25 cellular contexts compared by ENCODE assay signal in the genomic region with DNA sequence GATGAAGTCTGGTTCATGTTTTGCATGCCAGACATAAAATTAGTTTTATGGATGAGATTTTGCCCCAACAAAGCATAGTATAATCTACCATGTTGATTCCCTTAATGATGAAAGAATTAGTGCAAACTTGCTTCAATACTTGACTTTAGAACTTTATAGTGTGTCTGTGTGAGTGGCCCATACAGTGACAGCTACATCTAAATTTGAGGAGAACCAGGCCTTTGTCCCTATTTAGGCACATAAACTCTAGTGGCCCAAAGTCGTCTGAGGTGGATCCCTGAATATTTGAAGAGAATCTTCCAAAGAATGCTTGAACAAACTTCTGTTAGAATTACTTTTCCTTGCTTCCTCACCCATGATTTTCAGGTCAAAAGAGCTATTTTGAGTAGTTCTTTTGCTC.
A peak's percentile ranks its signal among the peaks of the same experiment; 100 is the strongest.
DNase-seq lines count a peak whose midpoint lies in the region; ATAC-seq, FAIRE-seq and TF ChIP-seq lines count a peak whose summit lies in the region.
"Had no signal": no experiment of that assay in that cellular context is flagged by ENCODE, and none has a peak within 500 bp of the region (broad histone marks: within the 10 kb centered on the region; RNA-seq: fewer than 3 reads in every experiment).

No MANE protein-coding gene starts in this region.

- H3K27ac ChIP-seq in cardiac muscle cell (peak overlapping the region; percentile 11), astrocyte (ENCODE audit: low read depth, low read length) (no peak overlapping the region), muscle layer of duodenum (ENCODE audit: low read length) (peak overlapping the region; percentile 19), subcutaneous abdominal adipose tissue (ENCODE audit: low read depth, low read length) (peak overlapping the region; percentile 75)
- H3K27ac ChIP-seq in naive thymus-derived CD4-positive, alpha-beta T cell (ENCODE audit: low read depth, low read length) = no peak overlapping the region
- H3K27ac ChIP-seq: 22Rv1, C4-2B, KMS-11 had no signal

- H3K4me1 Mint-ChIP-seq in astrocyte (ENCODE audit: low read depth, unreplicated experiment) = no peaks in the 10 kb centered on the region
- H3K4me1 Mint-ChIP-seq in naive thymus-derived CD4-positive, alpha-beta T cell = no peaks in the 10 kb centered on the region
- H3K4me1 Mint-ChIP-seq: B cell, IgD-negative memory B cell had no signal

- H3K4me3 Mint-ChIP-seq in astrocyte (ENCODE audit: unreplicated experiment) = no peak overlapping the region
- H3K4me3 Mint-ChIP-seq in naive thymus-derived CD4-positive, alpha-beta T cell = no peak overlapping the region
- H3K4me3 Mint-ChIP-seq: B cell; CD8-positive, alpha-beta T cell; IgD-negative memory B cell had no signal

- peaks cover 3% of the 10 kb centered on the region for H4K20me1 ChIP-seq in astrocyte (ENCODE audit: insufficient read depth, low read length)

- peaks cover 8% of the 10 kb centered on the region for H3K36me3 Mint-ChIP-seq in astrocyte (ENCODE audit: low read depth, unreplicated experiment)
- peaks cover 3 to 38% (median 14%) of the 10 kb centered on the region in 5 donors for H3K36me3 Mint-ChIP-seq in naive thymus-derived CD4-positive, alpha-beta T cell

- H3K27me3 ChIP-seq in cardiac muscle cell (no peaks in the 10 kb centered on the region), astrocyte (ENCODE audit: insufficient read depth, low read length) (no peaks in the 10 kb centered on the region), muscle layer of duodenum (ENCODE audit: low read depth, low read length) (no peaks in the 10 kb centered on the region), subcutaneous abdominal adipose tissue (ENCODE audit: control insufficient read depth in 5 of 5, insufficient read depth in 4 of 5, low read length in 5 of 5) (no peaks in the 10 kb centered on the region)
- no peaks in the 10 kb centered on the region for H3K27me3 ChIP-seq in naive thymus-derived CD4-positive, alpha-beta T cell (ENCODE audit: control insufficient read depth in 2 of 2, insufficient read depth in 2 of 2, low read length in 2 of 2)

- H3K4me2 ChIP-seq in astrocyte (ENCODE audit: low read length) = no peak overlapping the region
- H3K4me2 ChIP-seq: KMS-11 had no signal

- H3K9ac ChIP-seq in astrocyte (ENCODE audit: low read length) = no peak overlapping the region
- H3K9ac ChIP-seq in subcutaneous abdominal adipose tissue (ENCODE audit: low read length in 5 of 5) = peak overlapping the region in 1 of 5 donors; percentile 35
- H3K9ac ChIP-seq: KMS-11 had no signal

- H3K4me3 ChIP-seq in cardiac muscle cell = no peak overlapping the region
- no peak overlapping the region for H3K4me3 ChIP-seq in astrocyte (ENCODE audit: insufficient read depth, low read depth, low read length)
- H3K4me3 ChIP-seq in muscle layer of duodenum (ENCODE audit: low read depth in 1 of 2, low read length in 2 of 2) = no peak overlapping the region
- H3K4me3 ChIP-seq in subcutaneous abdominal adipose tissue (ENCODE audit: low read depth in 1 of 5, low read length in 5 of 5) = no peak overlapping the region
- H3K4me3 ChIP-seq in naive thymus-derived CD4-positive, alpha-beta T cell (ENCODE audit: low read length) = no peak overlapping the region
- H3K4me3 ChIP-seq: GM12878 had no signal

- CTCF ChIA-PET in naive thymus-derived CD4-positive, alpha-beta T cell (lab: Charles Lee) = no interaction called here

- FAIRE-seq in astrocyte (lab: Jason Lieb, UNC) = peak; percentile 9
- FAIRE-seq: GM12878 had no signal

- H3K36me3 ChIP-seq in cardiac muscle cell (no peaks in the 10 kb centered on the region), astrocyte (ENCODE audit: insufficient read depth, low read length) (no peaks in the 10 kb centered on the region), muscle layer of duodenum (ENCODE audit: control insufficient read depth in 1 of 2, insufficient read depth in 2 of 2, low read length in 2 of 2) (no peaks in the 10 kb centered on the region), subcutaneous abdominal adipose tissue (ENCODE audit: control insufficient read depth in 5 of 5, insufficient read depth in 5 of 5, low read length in 5 of 5) (peaks cover 0 to 9% (median 0%) of the 10 kb centered on the region in 5 donors)
- peaks cover 0 to 25% (median 0%) of the 10 kb centered on the region in 3 experiments for H3K36me3 ChIP-seq in naive thymus-derived CD4-positive, alpha-beta T cell (ENCODE audit: control insufficient read depth in 2 of 3, insufficient read depth in 3 of 3, low read length in 3 of 3)

- intact Hi-C loops in left ventricle myocardium superior (cut with micrococcal nuclease) = no loop called here
- intact Hi-C loops in naive thymus-derived CD4-positive, alpha-beta T cell (cut with micrococcal nuclease) = no loop called here

- H3K27me3 Mint-ChIP-seq in astrocyte (ENCODE audit: low read depth, unreplicated experiment) = no peaks in the 10 kb centered on the region
- H3K27me3 Mint-ChIP-seq in naive thymus-derived CD4-positive, alpha-beta T cell = no peaks in the 10 kb centered on the region
- H3K27me3 Mint-ChIP-seq: B cell, IgD-negative memory B cell had no signal

- H3K27ac Mint-ChIP-seq in astrocyte (ENCODE audit: unreplicated experiment) = no peak overlapping the region
- no peak overlapping the region for H3K27ac Mint-ChIP-seq in naive thymus-derived CD4-positive, alpha-beta T cell
- H3K27ac Mint-ChIP-seq: B cell; CD8-positive, alpha-beta T cell; IgD-negative memory B cell had no signal

- no peak for DNase-seq in cardiac muscle cell (ENCODE audit: low read depth in 1 of 2, low spot score in 1 of 2)
- no peak for DNase-seq in left ventricle myocardium superior
- no peak for DNase-seq in astrocyte (ENCODE audit: low read depth)
- DNase-seq in naive thymus-derived CD4-positive, alpha-beta T cell = no peak
- no peak for DNase-seq in SIG-M5 treated with dmso at 0.1 percent for 504 hours (lab: John Stamatoyannopoulos, UW; ENCODE audit: unreplicated experiment)
- no peak for DNase-seq in SHP77 treated with DMSO at 0.1 percent for 48 hours (lab: John Stamatoyannopoulos, UW)
- DNase-seq: CD8-positive, alpha-beta T cell; DMS 273 treated with DMSO at 0.1 percent for 48 hours; DMS79; EL; GDM1; MM.1S; NCI-H2029 treated with DMSO at 0.1 percent for 48 hours; NCI-H526 treated with DMSO at 0.1 percent for 48 hours; RPMI8226; SHP77 had no signal

- TF ChIP-seq CTCF in cardiac muscle cell (IDR thresholded peaks at IDR 0.05; ENCODE audit: low read depth, low read length) = no peak
- no peak for TF ChIP-seq CTCF in astrocyte (IDR thresholded peaks at IDR 0.05; ENCODE audit: insufficient read depth, low read depth, low read length)

- no peaks in the 10 kb centered on the region for H3K79me2 ChIP-seq in astrocyte (ENCODE audit: insufficient read depth, low read length)

- no peaks in the 10 kb centered on the region for H3K9me3 ChIP-seq in cardiac muscle cell (ENCODE audit: low read depth)
- H3K9me3 ChIP-seq in astrocyte (ENCODE audit: insufficient read depth, low read depth, low read length) = no peaks in the 10 kb centered on the region
- H3K9me3 ChIP-seq in muscle layer of duodenum (ENCODE audit: control insufficient read depth in 1 of 2, low read length in 2 of 2) = no peaks in the 10 kb centered on the region
- H3K9me3 ChIP-seq in subcutaneous abdominal adipose tissue (ENCODE audit: control insufficient read depth in 5 of 5, low read length in 5 of 5) = no peaks in the 10 kb centered on the region
- no peaks in the 10 kb centered on the region for H3K9me3 ChIP-seq in naive thymus-derived CD4-positive, alpha-beta T cell (ENCODE audit: control insufficient read depth in 2 of 3, low read length in 3 of 3)

- ATAC-seq in left ventricle myocardium superior = no peak
- ATAC-seq in naive thymus-derived CD4-positive, alpha-beta T cell = no peak
- ATAC-seq: CD8-positive, alpha-beta T cell; GM12878; HCT116 had no signal

- no peak overlapping the region for H2AFZ ChIP-seq in astrocyte (ENCODE audit: low read depth, low read length)

- no peaks in the 10 kb centered on the region for H3K9me3 Mint-ChIP-seq in astrocyte (ENCODE audit: unreplicated experiment)
- no peaks in the 10 kb centered on the region for H3K9me3 Mint-ChIP-seq in naive thymus-derived CD4-positive, alpha-beta T cell
- H3K9me3 Mint-ChIP-seq: CD8-positive, alpha-beta T cell; IgD-negative memory B cell had no signal

- POLR2A ChIA-PET in naive thymus-derived CD4-positive, alpha-beta T cell (lab: Charles Lee) = no interaction called here

- H3K4me1 ChIP-seq in cardiac muscle cell (ENCODE audit: low read depth) (peaks cover 12% of the 10 kb centered on the region), astrocyte (ENCODE audit: insufficient read depth, low read length) (no peaks in the 10 kb centered on the region), muscle layer of duodenum (ENCODE audit: control insufficient read depth in 1 of 2, insufficient read depth in 2 of 2, low read length in 2 of 2) (peaks cover 0 to 23% of the 10 kb centered on the region in 2 donors), subcutaneous abdominal adipose tissue (ENCODE audit: control insufficient read depth in 5 of 5, insufficient read depth in 5 of 5, low read length in 5 of 5) (peaks cover 0 to 43% (median 16%) of the 10 kb centered on the region in 5 donors)
- H3K4me1 ChIP-seq in naive thymus-derived CD4-positive, alpha-beta T cell (ENCODE audit: control insufficient read depth in 2 of 2, insufficient read depth in 2 of 2, low read length in 2 of 2) = no peaks in the 10 kb centered on the region

Comparison
In these comparisons a context has a peak if more than half of its experiments do, and no peak if none do; other contexts are left out.
1. H3K27ac ChIP-seq: peak in cardiac muscle cell (single experiment), muscle layer of duodenum (single experiment) and subcutaneous abdominal adipose tissue (single experiment); none in astrocyte (single experiment) and naive thymus-derived CD4-positive, alpha-beta T cell (single experiment).